In the genomic region with DNA sequence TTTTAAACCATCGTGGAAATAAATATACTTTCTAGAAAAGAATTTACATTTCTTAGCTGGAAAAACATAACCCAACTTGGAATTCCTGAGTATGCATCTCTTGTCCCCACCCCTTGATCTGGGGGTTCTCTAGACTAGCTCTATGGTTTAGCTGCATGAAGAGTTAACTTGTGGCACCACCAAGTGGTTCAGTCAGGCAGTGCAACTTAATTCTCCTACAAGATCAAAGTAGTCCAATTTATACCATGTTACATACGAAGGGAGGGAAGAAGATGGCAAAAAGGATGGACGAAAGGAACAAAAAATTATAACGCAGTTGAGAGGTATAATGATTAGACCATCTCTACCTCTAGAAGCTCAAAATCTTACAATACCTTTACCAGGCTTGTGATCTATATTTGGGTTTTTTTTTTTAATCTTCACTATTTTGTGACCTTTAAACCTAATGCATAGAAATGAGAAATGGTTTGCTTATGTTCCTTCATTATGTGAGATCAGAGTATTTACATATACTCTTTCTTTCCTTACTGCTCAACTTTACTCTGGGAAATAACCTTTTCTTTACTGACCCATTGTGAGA, we compare ENCODE assay signal across 8 cellular contexts. TPM values are rescaled to one million over a fixed set of nuclear protein-coding genes. Genes with fewer than 3 reads are reported as not detected.
A peak's percentile ranks its signal among the peaks of the same experiment; 100 is the strongest.
DNase-seq lines count a peak whose midpoint lies in the region; ATAC-seq and TF ChIP-seq lines count a peak whose summit lies in the region.

No MANE protein-coding gene starts in this region.

- no peaks in the 10 kb centered on the region for H3K27me3 Mint-ChIP-seq in T-helper 17 cell

- H3K9ac ChIP-seq in GM23248 = no peak overlapping the region
- H3K9ac ChIP-seq in MM.1S (ENCODE audit: low read length) = no peak overlapping the region

- intact Hi-C loops in ascending aorta (cut with DNase I) = no loop called here

- no peak overlapping the region for H3K27ac Mint-ChIP-seq in T-helper 17 cell

- H3F3A ChIP-seq in GM23248 (ENCODE audit: insufficient read depth) = no peaks in the 10 kb centered on the region
- H3F3A ChIP-seq in MM.1S (ENCODE audit: insufficient read depth, low read length) = no peaks in the 10 kb centered on the region

- no peak overlapping the region for H3K4me2 ChIP-seq in GM23248 (ENCODE audit: unreplicated experiment)
- no peak overlapping the region for H3K4me2 ChIP-seq in MM.1S (ENCODE audit: low read depth, low read length)

- H3K36me3 ChIP-seq in GM23248 (ENCODE audit: low read depth) (peaks cover 10% of the 10 kb centered on the region), MM.1S (replicated peaks; ENCODE audit: insufficient read depth, low read length) (no peaks in the 10 kb centered on the region), ascending aorta (peaks cover 6 to 12% of the 10 kb centered on the region in 2 donors)

- no peak overlapping the region for H3K4me3 ChIP-seq in GM23248
- no peak overlapping the region for H3K4me3 ChIP-seq in MM.1S (ENCODE audit: low read length)
- H3K4me3 ChIP-seq in ascending aorta = no peak overlapping the region

- H3K4me1 Mint-ChIP-seq in T-helper 17 cell = peaks cover 5% of the 10 kb centered on the region

- H3K4me1 ChIP-seq in GM23248 (ENCODE audit: insufficient read depth) = no peaks in the 10 kb centered on the region
- H3K4me1 ChIP-seq in MM.1S (ENCODE audit: low read length) = no peaks in the 10 kb centered on the region
- no peaks in the 10 kb centered on the region for H3K4me1 ChIP-seq in ascending aorta

- in situ Hi-C loops in GM23248 (cut with MboI) = no loop called here

- no peaks in the 10 kb centered on the region for H3K36me3 Mint-ChIP-seq in T-helper 17 cell (ENCODE audit: low read depth)

- TF ChIP-seq CTCF in MM.1S (IDR thresholded peaks at IDR 0.05; ENCODE audit: low read length) (peak; percentile 82), ascending aorta (IDR thresholded peaks at IDR 0.05) (peak; percentile 46 to 83 (median 50))

- no peaks in the 10 kb centered on the region for H3K9me3 ChIP-seq in GM23248 (ENCODE audit: low read depth)
- H3K9me3 ChIP-seq in MM.1S (replicated peaks; ENCODE audit: insufficient read depth, low read length) = no peaks in the 10 kb centered on the region
- no peaks in the 10 kb centered on the region for H3K9me3 ChIP-seq in T-helper 17 cell (ENCODE audit: control insufficient read depth, low read length, poor library complexity, severe bottlenecking)
- H3K9me3 ChIP-seq in ascending aorta = no peaks in the 10 kb centered on the region

- no peaks in the 10 kb centered on the region for H3K9me2 ChIP-seq in GM23248 (ENCODE audit: insufficient read depth)
- no peaks in the 10 kb centered on the region for H3K9me2 ChIP-seq in MM.1S (replicated peaks; ENCODE audit: insufficient read depth, low read length)

- H2AFZ ChIP-seq in GM23248 (no peak overlapping the region), MM.1S (ENCODE audit: low read length) (no peak overlapping the region)

- peak; percentile 81 for DNase-seq in GM03348 (ENCODE audit: low spot score)
- peak; percentile 76 for DNase-seq in GM23248
- DNase-seq in MM.1S = peak; percentile 67
- DNase-seq in T-helper 17 cell = peak in 1 of 3 donors; percentile 33
- DNase-seq in ascending aorta (ENCODE audit: low spot score in 2 of 2) = no peak
- DNase-seq in iPS DF 4.7 (ENCODE audit: extremely low read depth, low spot score) = peak; percentile 53
- peak; percentile 29 to 49 for DNase-seq in stimulated activated CD4-positive, alpha-beta T cell treated with anti-CD3 and anti-CD28 coated beads, Interleukin-12 subunit alpha, Interleukin-12 subunit beta, amount 100 ng/mL, for 24 hours (ENCODE audit: low read depth in 2 of 2)

- H4K20me1 ChIP-seq in GM23248 (ENCODE audit: insufficient read depth) = no peaks in the 10 kb centered on the region
- H4K20me1 ChIP-seq in MM.1S (ENCODE audit: insufficient read depth, low read length) = no peaks in the 10 kb centered on the region

- H3K27me3 ChIP-seq in GM23248 (replicated peaks; ENCODE audit: insufficient read depth) (no peaks in the 10 kb centered on the region), MM.1S (replicated peaks; ENCODE audit: insufficient read depth, low read length) (no peaks in the 10 kb centered on the region), ascending aorta (no peaks in the 10 kb centered on the region)

- no peaks in the 10 kb centered on the region for H3K79me2 ChIP-seq in GM23248 (ENCODE audit: insufficient read depth)
- H3K79me2 ChIP-seq in MM.1S (ENCODE audit: low read length) = no peaks in the 10 kb centered on the region

- 6 to 15% methylated on average over 4 of the region's 4 CpGs for WGBS in GM23248 (ENCODE audit: low coverage in 1 of 2, low lambda C conversion rate in 2 of 2, missing lambda C conversion rate in 2 of 2), 2 experiments

- H3K27ac ChIP-seq in GM23248 = no peak overlapping the region
- H3K27ac ChIP-seq in MM.1S (ENCODE audit: low read length) = no peak overlapping the region
- H3K27ac ChIP-seq in ascending aorta = no peak overlapping the region

- no peak overlapping the region for H3K4me3 Mint-ChIP-seq in T-helper 17 cell

- peak; percentile 83 for ATAC-seq in T-helper 17 cell
- ATAC-seq in HG02571 (IDR thresholded peaks at IDR 0.05; ENCODE audit: unreplicated experiment) = no peak

RNA-seq across cellular contexts. Expression of gene ALKBH3, which starts 28.5 kb away (rescaled TPM):
- 36.6 and 46.8 TPM in 2 replicates for total RNA-seq in GM23248 (2014; rRNA removed; shearing (Covaris generic))
- 29.3 and 31.2 TPM in 2 replicates for polyA plus RNA-seq in GM23248 (2016; fragmentation: Nextera tagmentation; extraction: Ambion mirVana)
- total RNA-seq in T-helper 17 cell (10 to 100 TPM; 28.8 to 31.2 TPM), ascending aorta (19.1 TPM)

Comparison
In these comparisons a context has a peak if more than half of its experiments do, and no peak if none do; other contexts are left out.
1. DNase-seq: peak in GM03348 (single experiment), GM23248 (single experiment), MM.1S (single experiment), iPS DF 4.7 (single experiment) and stimulated activated CD4-positive, alpha-beta T cell treated with anti-CD3 and anti-CD28 coated beads, Interleukin-12 subunit alpha, Interleukin-12 subunit beta, amount 100 ng/mL, for 24 hours (2 of 2); none in ascending aorta (0 of 2).